ENCODE assay signal across 7 cellular contexts in the genomic region with DNA sequence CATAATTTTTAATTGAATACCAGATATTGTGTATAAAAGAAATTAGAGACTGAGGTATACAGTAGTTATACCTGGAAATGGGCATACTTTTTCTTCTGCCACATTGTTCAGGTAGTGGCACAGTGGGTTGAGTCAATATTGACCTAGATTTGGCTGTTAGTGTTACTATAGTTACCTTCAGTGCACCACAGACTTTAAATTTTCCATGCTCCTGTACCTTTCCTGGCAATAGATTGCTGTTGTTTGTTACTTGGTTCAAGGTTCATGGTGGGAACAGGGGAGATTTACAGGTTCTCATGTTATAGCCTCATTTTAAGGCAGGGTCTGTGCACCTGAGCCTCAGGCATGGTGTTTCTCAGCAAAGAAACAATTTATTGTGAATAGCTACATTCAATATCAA.
"Had no signal": no experiment of that assay in that cellular context is flagged by ENCODE, and none has a peak within 500 bp of the region (broad histone marks: within the 10 kb centered on the region; RNA-seq: fewer than 3 reads in every experiment).

No MANE protein-coding gene starts in this region.

- DNase-seq: GM23248, GOT3, H7, HFFc6, Karpas-422, KBM-7 had no signal

- ATAC-seq: HCT116 had no signal
